21 cellular contexts compared by ENCODE assay signal in genomic region chr10:60508037-60508436, GRCh38.
DNase-seq lines count a peak whose midpoint lies in the region; TF ChIP-seq lines count a peak whose summit lies in the region.
"Had no signal": no experiment of that assay in that cellular context is flagged by ENCODE, and none has a peak within 500 bp of the region (broad histone marks: within the 10 kb centered on the region; RNA-seq: fewer than 3 reads in every experiment).

No MANE protein-coding gene starts in this region.

- H3K4me3 ChIP-seq in left ventricle myocardium inferior: no peak overlapping the region
- H3K4me3 ChIP-seq in fibroblast of the aortic adventitia (ENCODE audit: low read depth, low read length): no peak overlapping the region
- H3K4me3 ChIP-seq in testis: no peak overlapping the region
- H3K4me3 ChIP-seq: BLaER1, GM12878, MG63 had no signal

- intact Hi-C loops in left ventricle myocardium inferior (cut with micrococcal nuclease): no loop called here
- intact Hi-C loops in cardiac septum (cut with DNase I): no loop called here
- intact Hi-C loops in testis (cut with DNase I; ENCODE audit: low total_unique reads): no loop called here

- WGBS in testis, 2 donors: 99 to 100% methylated on average over 3 of the region's 3 CpGs

- no peaks in the 10 kb centered on the region for H3K9me3 ChIP-seq in left ventricle myocardium inferior (replicated peaks)
- H3K9me3 ChIP-seq in testis: no peaks in the 10 kb centered on the region
- H3K9me3 ChIP-seq: BLaER1, MG63 had no signal

- H3K27me3 ChIP-seq in left ventricle myocardium inferior (ENCODE audit: low read depth): no peaks in the 10 kb centered on the region
- H3K27me3 ChIP-seq in testis: no peaks in the 10 kb centered on the region
- H3K27me3 ChIP-seq: BLaER1, MG63 had no signal

- no peak for TF ChIP-seq CTCF in left ventricle myocardium inferior (IDR thresholded peaks at IDR 0.05; ENCODE audit: borderline replicate concordance)
- no peak for TF ChIP-seq CTCF in fibroblast of the aortic adventitia (IDR thresholded peaks at IDR 0.05; ENCODE audit: insufficient read depth, low read length)
- no peak for TF ChIP-seq CTCF in testis (IDR thresholded peaks at IDR 0.05)

- H3K27ac ChIP-seq in left ventricle myocardium inferior (replicated peaks) (peak overlapping the region; percentile 28), testis (no peak overlapping the region)
- H3K27ac ChIP-seq: BLaER1 had no signal

- no peaks in the 10 kb centered on the region for H3K36me3 ChIP-seq in left ventricle myocardium inferior
- H3K36me3 ChIP-seq in testis (ENCODE audit: low read depth, missing control alignments): no peaks in the 10 kb centered on the region
- H3K36me3 ChIP-seq: BLaER1, MG63 had no signal

- DNase-seq in left ventricle myocardium inferior (no peak), cardiac septum (ENCODE audit: low spot score) (no peak), fibroblast of the aortic adventitia (ENCODE audit: low read depth) (peak; percentile 45), midbrain (lab: John Stamatoyannopoulos, UW) (peak; percentile 62), testis (no peak), DMS114 treated with DMSO at 0.1 percent for 48 hours (lab: John Stamatoyannopoulos, UW; ENCODE audit: unreplicated experiment) (no peak)
- no peak for DNase-seq in activated CD4-positive, alpha-beta T cell treated with anti-CD3 and anti-CD28 coated beads for 1 hour
- DNase-seq in stimulated activated CD4-positive, alpha-beta T cell treated with anti-CD3 and anti-CD28 coated beads, Interleukin-2, amount 100 ng/mL, for 48 hours: no peak
- DNase-seq: Calu3; CD4-positive, alpha-beta memory T cell; DMS53; EL; Kasumi-1; MG63; NCI-H1048; NCI-H1436 treated with DMSO at 0.1 percent for 48 hours; NCI-H2029; NCI-H2171; NCI-H526 had no signal

- H3K4me1 ChIP-seq in left ventricle myocardium inferior (peaks cover 14% of the 10 kb centered on the region), testis (no peaks in the 10 kb centered on the region)
- H3K4me1 ChIP-seq: BLaER1 had no signal

- no peak for TF ChIP-seq POLR2A in testis (IDR thresholded peaks at IDR 0.05)

Comparison
In these comparisons a context has a peak if more than half of its experiments do, and no peak if none do; other contexts are left out.
1. DNase-seq: peak in fibroblast of the aortic adventitia (single experiment) and midbrain (single experiment); none in left ventricle myocardium inferior (single experiment), cardiac septum (single experiment), activated CD4-positive, alpha-beta T cell treated with anti-CD3 and anti-CD28 coated beads for 1 hour (single experiment), testis (single experiment), DMS114 treated with DMSO at 0.1 percent for 48 hours (single experiment) and stimulated activated CD4-positive, alpha-beta T cell treated with anti-CD3 and anti-CD28 coated beads, Interleukin-2, amount 100 ng/mL, for 48 hours (0 of 2).